In genomic region chr11:75734491-75735180, GRCh38 we compare ENCODE assay signal across 16 cellular contexts. TPM values are rescaled to one million over a fixed set of nuclear protein-coding genes. Genes with fewer than 3 reads are reported as not detected.
A peak's percentile ranks its signal among the peaks of the same experiment; 100 is the strongest.
DNase-seq lines count a peak whose midpoint lies in the region; TF ChIP-seq lines count a peak whose summit lies in the region.
"Had no signal": no experiment of that assay in that cellular context is flagged by ENCODE, and none has a peak within 500 bp of the region (broad histone marks: within the 10 kb centered on the region; RNA-seq: fewer than 3 reads in every experiment).

No MANE protein-coding gene starts in this region.

- DNase-seq in NCI-H146 (lab: John Stamatoyannopoulos, UW) (peak; percentile 16), NCI-H146 treated with DMSO at 0.1 percent for 48 hours (lab: John Stamatoyannopoulos, UW; ENCODE audit: unreplicated experiment) (no peak), colonic mucosa (peak; percentile 69), NCI-H128 (lab: John Stamatoyannopoulos, UW; ENCODE audit: unreplicated experiment) (no peak), NCI-H1048 (lab: John Stamatoyannopoulos, UW) (no peak), GDM1 (lab: John Stamatoyannopoulos, UW) (no peak)
- DNase-seq in Jurkat, Clone E6-1 (ENCODE audit: low read depth, low spot score), result peak; percentile 7
- DNase-seq: activated naive CD4-positive, alpha-beta T cell treated with anti-CD3 and anti-CD28 coated beads, Interleukin-2, amount 50 U/mL, for 16 hours; COR-L47; glutamatergic neuron; left cardiac atrium; NCI-H2081 treated with DMSO at 0.1 percent for 48 hours; stimulated activated CD4-positive, alpha-beta T cell treated with anti-CD3 and anti-CD28 coated beads, Interleukin-12 subunit alpha, Interleukin-12 subunit beta, amount 100 ng/mL, for 4 hours; T-helper 2 cell; upper lobe of left lung had no signal

- peak overlapping the region in 1 of 2 donors; percentile 14 for H3K9ac ChIP-seq in colonic mucosa (ENCODE audit: low read depth in 2 of 2, low read length in 2 of 2)
- no peak overlapping the region for H3K9ac ChIP-seq in rectal smooth muscle tissue (ENCODE audit: low read length)

- H3K4me3 ChIP-seq in Jurkat, Clone E6-1 (ENCODE audit: low read length), result no peak overlapping the region
- no peak overlapping the region for H3K4me3 ChIP-seq in colonic mucosa
- peak overlapping the region; percentile 47 for H3K4me3 ChIP-seq in rectal smooth muscle tissue (ENCODE audit: low read length)
- H3K4me3 ChIP-seq: upper lobe of left lung had no signal

- no peaks in the 10 kb centered on the region for H3K27me3 ChIP-seq in colonic mucosa
- no peaks in the 10 kb centered on the region for H3K27me3 ChIP-seq in rectal smooth muscle tissue (ENCODE audit: control insufficient read depth, insufficient read depth, low read length)
- H3K27me3 ChIP-seq: upper lobe of left lung had no signal

- intact Hi-C loops in colonic mucosa (cut with DNase I), result loop anchor here (10.0 kb wide), 1 partner anchor 50 kb away; no protein-coding TSS in a partner anchor

- no peaks in the 10 kb centered on the region for H3K36me3 ChIP-seq in colonic mucosa
- no peaks in the 10 kb centered on the region for H3K36me3 ChIP-seq in rectal smooth muscle tissue (ENCODE audit: control insufficient read depth, insufficient read depth, low read length)
- H3K36me3 ChIP-seq: upper lobe of left lung had no signal

- H3K27ac ChIP-seq in colonic mucosa (peak overlapping the region; percentile 53), rectal smooth muscle tissue (ENCODE audit: low read depth, low read length) (no peak overlapping the region)
- H3K27ac ChIP-seq: upper lobe of left lung had no signal

- TF ChIP-seq CTCF in colonic mucosa (IDR thresholded peaks at IDR 0.05), result no peak

- no peaks in the 10 kb centered on the region for H3K9me3 ChIP-seq in colonic mucosa
- H3K9me3 ChIP-seq: upper lobe of left lung had no signal

- H3K4me1 ChIP-seq in colonic mucosa (peaks cover 8% of the 10 kb centered on the region), rectal smooth muscle tissue (ENCODE audit: control insufficient read depth, insufficient read depth, low read length) (no peaks in the 10 kb centered on the region)

RNA-seq across cellular contexts. Expression of gene MOGAT2, which starts 17.0 kb away (rescaled TPM):
- not detected for polyA plus RNA-seq in Jurkat, Clone E6-1 (2012; ENCODE audit: insufficient read depth, insufficient read length)
- total RNA-seq in colonic mucosa, result 100 to 1,000 TPM; 168 to 211 TPM

RNA-seq across cellular contexts. Expression of gene DGAT2, which starts 33.9 kb away (rescaled TPM):
- polyA plus RNA-seq in Jurkat, Clone E6-1 (2012; ENCODE audit: insufficient read depth, insufficient read length), result 15.8 TPM
- 1 to 10 TPM; 3.0 to 5.9 TPM for total RNA-seq in colonic mucosa

Comparison
In these comparisons a context has a peak if more than half of its experiments do, and no peak if none do; other contexts are left out.
1. DNase-seq: peak in NCI-H146 (single experiment), Jurkat, Clone E6-1 (single experiment) and colonic mucosa (single experiment); none in NCI-H146 treated with DMSO at 0.1 percent for 48 hours (single experiment), NCI-H128 (single experiment), NCI-H1048 (single experiment) and GDM1 (single experiment).